ENCODE assay signal across 18 cellular contexts in genomic region chr10:43444897-43445466, GRCh38. TPM values are rescaled to one million over a fixed set of nuclear protein-coding genes. Genes with fewer than 3 reads are reported as not detected.
DNase-seq lines count a peak whose midpoint lies in the region; ATAC-seq and TF ChIP-seq lines count a peak whose summit lies in the region.
"Had no signal": no experiment of that assay in that cellular context is flagged by ENCODE, and none has a peak within 500 bp of the region (broad histone marks: within the 10 kb centered on the region; RNA-seq: fewer than 3 reads in every experiment).

No MANE protein-coding gene starts in this region.

- no peaks in the 10 kb centered on the region for H3K4me1 Mint-ChIP-seq in activated T-cell treated with anti-CD3 and anti-CD28 coated beads, Interleukin-2, amount 50 U/mL, for 72 hours (ENCODE audit: low read depth)
- H3K4me1 Mint-ChIP-seq in T-helper 17 cell, result peaks cover 4% of the 10 kb centered on the region
- H3K4me1 Mint-ChIP-seq in type B pancreatic cell (ENCODE audit: unreplicated experiment), result no peaks in the 10 kb centered on the region

- peaks cover 0 to 2% of the 10 kb centered on the region in 2 donors for H3K9me3 Mint-ChIP-seq in activated T-cell treated with anti-CD3 and anti-CD28 coated beads, Interleukin-2, amount 50 U/mL, for 72 hours
- H3K9me3 Mint-ChIP-seq in type B pancreatic cell, result peaks cover 3% of the 10 kb centered on the region

- peaks cover 3 to 11% of the 10 kb centered on the region in 2 donors for H3K36me3 Mint-ChIP-seq in activated T-cell treated with anti-CD3 and anti-CD28 coated beads, Interleukin-2, amount 50 U/mL, for 72 hours (ENCODE audit: insufficient read depth in 2 of 2)
- H3K36me3 Mint-ChIP-seq in T-helper 17 cell (ENCODE audit: low read depth) (no peaks in the 10 kb centered on the region), type B pancreatic cell (peaks cover 11% of the 10 kb centered on the region)

- peak overlapping the region; percentile 54 for H3K27ac Mint-ChIP-seq in activated T-cell treated with anti-CD3 and anti-CD28 coated beads, Interleukin-2, amount 50 U/mL, for 72 hours
- H3K27ac Mint-ChIP-seq in T-helper 17 cell (no peak overlapping the region), type B pancreatic cell (no peak overlapping the region)
- H3K27ac Mint-ChIP-seq: HFFc6 had no signal

- no peaks in the 10 kb centered on the region for H3K27me3 Mint-ChIP-seq in activated T-cell treated with anti-CD3 and anti-CD28 coated beads, Interleukin-2, amount 50 U/mL, for 72 hours (ENCODE audit: low read depth)
- H3K27me3 Mint-ChIP-seq in T-helper 17 cell (no peaks in the 10 kb centered on the region), type B pancreatic cell (no peaks in the 10 kb centered on the region)

- H3K9me3 ChIP-seq in T-helper 17 cell (ENCODE audit: control insufficient read depth, low read length, poor library complexity, severe bottlenecking), result no peaks in the 10 kb centered on the region
- H3K9me3 ChIP-seq: MG63 had no signal

- peak overlapping the region in 1 of 2 donors; percentile 53 for H3K4me3 Mint-ChIP-seq in activated T-cell treated with anti-CD3 and anti-CD28 coated beads, Interleukin-2, amount 50 U/mL, for 72 hours
- H3K4me3 Mint-ChIP-seq in T-helper 17 cell, result peak overlapping the region; percentile 41
- H3K4me3 Mint-ChIP-seq in type B pancreatic cell, result no peak overlapping the region
- H3K4me3 Mint-ChIP-seq: HFFc6 had no signal

- TF ChIP-seq CTCF in retinal pigment epithelial cell (conservative IDR thresholded peaks at IDR 0.05; ENCODE audit: low read depth, low read length), result no peak
- TF ChIP-seq CTCF in type B pancreatic cell (conservative IDR thresholded peaks at IDR 0.05), result no peak

- no peak for ATAC-seq in activated T-cell treated with anti-CD3 and anti-CD28 coated beads, Interleukin-2, amount 50 U/mL, for 72 hours (replicated peaks in 1 of 2)
- ATAC-seq in T-helper 17 cell (no peak), esophagus mucosa (peak; percentile 66)
- ATAC-seq: HepG2 had no signal

- H3K4me3 ChIP-seq in retinal pigment epithelial cell (ENCODE audit: low read length), result no peak overlapping the region
- H3K4me3 ChIP-seq: MG63 had no signal

- DNase-seq in activated T-cell treated with anti-CD3 and anti-CD28 coated beads, Interleukin-2, amount 50 U/mL, for 72 hours, result no peak
- DNase-seq in activated T-cell treated with anti-CD3 and anti-CD28 coated beads for 4 hours, result no peak
- DNase-seq in T-helper 17 cell, result no peak
- peak; percentile 15 for DNase-seq in retinal pigment epithelial cell (ENCODE audit: low read depth)
- DNase-seq in SKM-1 treated with dmso at 0.1 percent for 144 hours (lab: John Stamatoyannopoulos, UW; ENCODE audit: unreplicated experiment), result no peak
- DNase-seq in type B pancreatic cell (ENCODE audit: extremely low spot score, unreplicated experiment), result no peak
- no peak for DNase-seq in NCI-H748 treated with DMSO at 0.1 percent for 48 hours (lab: John Stamatoyannopoulos, UW)
- DNase-seq: ACHN, AML-193, COR-L47, DMS153, HFFc6, MG63, NCI-H1092 treated with DMSO at 0.1 percent for 48 hours, NCI-H524 treated with DMSO at 0.1 percent for 48 hours, SIG-M5 had no signal

RNA-seq across cellular contexts. Expression of gene ZNF487, which starts 8.1 kb away (rescaled TPM):
- 1 to 10 TPM; 2.9 to 3.6 TPM for total RNA-seq in activated T-cell treated with anti-CD3 and anti-CD28 coated beads, Interleukin-2, amount 50 U/mL, for 72 hours
- total RNA-seq in T-helper 17 cell (1 to 10 TPM; 7.9 to 8.7 TPM), esophagus mucosa (2.9 TPM), type B pancreatic cell (ENCODE audit: low replicate concordance) (3.5 and 6.4 TPM in 2 replicates)

RNA-seq across cellular contexts. Expression of gene HNRNPF, which starts 36.0 kb away (rescaled TPM):
- 100 to 1,000 TPM; 412 to 475 TPM for total RNA-seq in activated T-cell treated with anti-CD3 and anti-CD28 coated beads, Interleukin-2, amount 50 U/mL, for 72 hours
- total RNA-seq in T-helper 17 cell, result 100 to 1,000 TPM; 131 to 144 TPM
- 170 TPM for total RNA-seq in esophagus mucosa
- 220 and 287 TPM in 2 replicates for total RNA-seq in type B pancreatic cell (ENCODE audit: low replicate concordance)
